ENCODE assay signal across 9 cellular contexts in genomic region chr16:81094771-81095251, GRCh38. TPM values are rescaled to one million over a fixed set of nuclear protein-coding genes. Genes with fewer than 3 reads are reported as not detected.
DNase-seq lines count a peak whose midpoint lies in the region; ATAC-seq and TF ChIP-seq lines count a peak whose summit lies in the region.
"Had no signal": no experiment of that assay in that cellular context is flagged by ENCODE, and none has a peak within 500 bp of the region (broad histone marks: within the 10 kb centered on the region; RNA-seq: fewer than 3 reads in every experiment).

No MANE protein-coding gene starts in this region.

- peaks cover 6% of the 10 kb centered on the region for H3K4me1 ChIP-seq in HUES64 (ENCODE audit: insufficient read depth, low read length)

- no TSS peak for BruUV-seq in MCF 10A (replicated peaks; lab: Mats Ljungman, UMichigan)

- H3K27me3 Mint-ChIP-seq in MCF 10A (ENCODE audit: insufficient read depth, unreplicated experiment): no peaks in the 10 kb centered on the region

- H3K27me3 ChIP-seq in BJ (ENCODE audit: control insufficient read depth, insufficient read depth, low read length) (no peaks in the 10 kb centered on the region), HUES64 (ENCODE audit: insufficient read depth, low read length) (no peaks in the 10 kb centered on the region)

- CTCF ChIA-PET in BJ (lab: Yijun Ruan, JAX): interaction anchor here (0.6 to 1.0 kb wide), 2 partner anchors 15 to 104 kb away, joined by 3 to 4 read pairs; no protein-coding TSS in a partner anchor
- CTCF ChIA-PET in MCF 10A (lab: Yijun Ruan, JAX): interaction anchor here (0.6 to 1.1 kb wide), 3 partner anchors 13 to 1723 kb away, joined by 3 to 4 read pairs (median 4); no protein-coding TSS in a partner anchor

- 70% methylated on average over 21 of the region's 21 CpGs for WGBS in HUES64

- peaks cover 5% of the 10 kb centered on the region for H3K36me3 Mint-ChIP-seq in MCF 10A (ENCODE audit: insufficient read depth, unreplicated experiment)

- POLR2A ChIA-PET in BJ (lab: Charles Lee): no interaction called here
- POLR2A ChIA-PET in MCF 10A (lab: Yijun Ruan, JAX): interaction anchor here (0.6 to 1.9 kb wide), 7 partner anchors 8 to 738 kb away, joined by 3 to 23 read pairs (median 4); partner anchors contain the start of genes ATMIN, BCO1 and C16orf46

- peaks cover 10% of the 10 kb centered on the region for H3K4me1 Mint-ChIP-seq in MCF 10A (ENCODE audit: insufficient read depth, unreplicated experiment)

- no peak overlapping the region for H3K27ac ChIP-seq in HUES64 (ENCODE audit: low read depth, low read length)

- DNase-seq in BJ (ENCODE audit: low read depth) (no peak), MCF 10A (ENCODE audit: unreplicated experiment) (peak; percentile 17), midbrain (lab: John Stamatoyannopoulos, UW) (peak; percentile 2)
- no peak for DNase-seq in effector CD8-positive, alpha-beta T cell (lab: John Stamatoyannopoulos, UW)
- DNase-seq: nucleus accumbens had no signal

- H3K27ac Mint-ChIP-seq in MCF 10A (ENCODE audit: low read depth, unreplicated experiment): no peak overlapping the region

- intact Hi-C loops in MCF 10A (cut with micrococcal nuclease): no loop called here

- H3K4me3 Mint-ChIP-seq in MCF 10A (ENCODE audit: unreplicated experiment): peak overlapping the region; percentile 63

- no peak for TF ChIP-seq CTCF in BJ (IDR thresholded peaks at IDR 0.05; ENCODE audit: insufficient read depth, low read depth, low read length)
- TF ChIP-seq CTCF in MCF 10A (IDR thresholded peaks at IDR 0.05; ENCODE audit: unreplicated experiment): no peak

- H3K9me3 Mint-ChIP-seq in MCF 10A (ENCODE audit: unreplicated experiment): no peaks in the 10 kb centered on the region

- no peaks in the 10 kb centered on the region for H3K36me3 ChIP-seq in BJ (ENCODE audit: control insufficient read depth, insufficient read depth, low read length)
- H3K36me3 ChIP-seq in HUES64 (ENCODE audit: insufficient read depth, low read length): peaks cover 25% of the 10 kb centered on the region

- H3K4me3 ChIP-seq in BJ (ENCODE audit: low read depth, low read length) (peak overlapping the region; percentile 80), HUES64 (ENCODE audit: low read length) (peak overlapping the region; percentile 77)

- ATAC-seq in GM18867 (IDR thresholded peaks at IDR 0.05; ENCODE audit: unreplicated experiment): no peak
- ATAC-seq in HG03439 (IDR thresholded peaks at IDR 0.05; ENCODE audit: unreplicated experiment): no peak
- no peak for ATAC-seq in HG03135 (IDR thresholded peaks at IDR 0.05; ENCODE audit: unreplicated experiment)

- peak overlapping the region; percentile 22; the same call in 1 of the 2 replicates for H3K9ac ChIP-seq in HUES64 (ENCODE audit: low read depth, low read length)

- no peaks in the 10 kb centered on the region for H3K9me3 ChIP-seq in HUES64 (ENCODE audit: insufficient read depth, low read depth, low read length)

RNA-seq across cellular contexts. Expression of gene GCSH, which starts 1.4 kb away (rescaled TPM):
- polyA plus RNA-seq in BJ (2011; rRNA removed): 6.2 and 11.1 TPM in 2 replicates
- 1.00 and 1.1 TPM in 2 replicates for polyA minus RNA-seq in BJ (2011; rRNA and poly(A)+ RNA removed)
- 128 TPM for polyA plus RNA-seq in HUES64 (2013, experiment 1 of 2)
- polyA plus RNA-seq in HUES64 (2013, experiment 2 of 2): 139 TPM
- total RNA-seq in MCF 10A (2022): 68.4 and 70.8 TPM in 2 replicates

RNA-seq across cellular contexts. Expression of gene C16orf46, which starts 17.8 kb away (rescaled TPM):
- polyA plus RNA-seq in BJ (2011; rRNA removed): 0.43 and 0.87 TPM in 2 replicates
- polyA minus RNA-seq in BJ (2011; rRNA and poly(A)+ RNA removed): 0.43 TPM in 1 of 2 replicates, not detected in the other
- 0.70 TPM for polyA plus RNA-seq in HUES64 (2013, experiment 1 of 2)
- 1.5 TPM for polyA plus RNA-seq in HUES64 (2013, experiment 2 of 2)
- 0.66 and 3.8 TPM in 2 replicates for total RNA-seq in MCF 10A (2022)

RNA-seq across cellular contexts. Expression of gene ATMIN, which starts 59.2 kb away (rescaled TPM):
- 22.3 and 34.7 TPM in 2 replicates for polyA plus RNA-seq in BJ (2011; rRNA removed)
- polyA minus RNA-seq in BJ (2011; rRNA and poly(A)+ RNA removed): 19.1 and 22.1 TPM in 2 replicates
- polyA plus RNA-seq in HUES64 (2013, experiment 1 of 2): 53.2 TPM
- polyA plus RNA-seq in HUES64 (2013, experiment 2 of 2): 52.6 TPM
- total RNA-seq in MCF 10A (2022): 33.8 and 39.1 TPM in 2 replicates

Comparison
In these comparisons a context has a peak if more than half of its experiments do, and no peak if none do; other contexts are left out.
1. DNase-seq: peak in MCF 10A (single experiment) and midbrain (single experiment); none in BJ (single experiment) and effector CD8-positive, alpha-beta T cell (single experiment).